Comparison of ENCODE assay signal across 25 cellular contexts in the genomic region with DNA sequence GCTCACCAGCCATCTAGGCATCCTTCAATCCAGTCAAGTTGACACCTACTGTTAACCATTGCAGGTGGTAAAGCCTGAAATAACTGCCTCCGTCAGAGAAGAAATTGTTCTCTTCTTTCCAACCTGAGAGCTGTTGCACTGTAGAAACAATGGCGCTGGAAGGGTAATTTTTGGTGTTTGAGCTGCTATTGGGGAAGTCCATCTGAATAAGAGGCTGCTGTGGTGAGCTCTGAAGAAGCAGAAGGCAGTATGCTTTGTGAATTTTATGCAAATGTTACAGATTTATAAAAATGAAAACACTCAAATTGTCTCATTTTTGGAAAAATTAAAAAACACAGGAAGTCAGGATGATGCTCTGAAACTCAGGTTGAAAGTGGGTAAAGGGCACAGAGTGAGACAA. TPM values are rescaled to one million over a fixed set of nuclear protein-coding genes. Genes with fewer than 3 reads are reported as not detected.
A peak's percentile ranks its signal among the peaks of the same experiment; 100 is the strongest.
DNase-seq lines count a peak whose midpoint lies in the region; ATAC-seq, FAIRE-seq and TF ChIP-seq lines count a peak whose summit lies in the region.
"Had no signal": no experiment of that assay in that cellular context is flagged by ENCODE, and none has a peak within 500 bp of the region (broad histone marks: within the 10 kb centered on the region; RNA-seq: fewer than 3 reads in every experiment).

No MANE protein-coding gene starts in this region.

- SMC1A ChIA-PET in GM12878 (lab: Charles Lee; ENCODE audit: uncharacterized antibody, unreplicated experiment) = interaction anchor here (0.7 to 1.6 kb wide), 2 partner anchors 14 to 553 kb away, joined by 3 to 4 read pairs; no protein-coding TSS in a partner anchor

- BruUV-seq in GM12878 (replicated peaks; lab: Mats Ljungman, UMichigan) = no TSS peak

- no peaks in the 10 kb centered on the region for H3K79me2 ChIP-seq in GM12878 (ENCODE audit: control insufficient read depth, insufficient read depth, low read length)

- no peaks in the 10 kb centered on the region for H3K9me3 Mint-ChIP-seq in activated CD4-positive, alpha-beta T cell treated with anti-CD3 and anti-CD28 coated beads for 36 hours (ENCODE audit: low read depth)
- H3K9me3 Mint-ChIP-seq: CD4-positive, CD25-positive, alpha-beta regulatory T cell; GM23338 had no signal

- no peaks in the 10 kb centered on the region; the same call in 1 of the 2 replicates for H3K4me1 ChIP-seq in GM12878 (ENCODE audit: control insufficient read depth, insufficient read depth, low read length)
- peaks cover 5% of the 10 kb centered on the region for H3K4me1 ChIP-seq in foreskin keratinocyte
- H3K4me1 ChIP-seq: BLaER1, HAP-1 had no signal

- peaks cover 6% of the 10 kb centered on the region for H3K4me1 Mint-ChIP-seq in activated CD4-positive, alpha-beta T cell treated with anti-CD3 and anti-CD28 coated beads for 36 hours
- H3K4me1 Mint-ChIP-seq: B cell; CD4-positive, CD25-positive, alpha-beta regulatory T cell; CD8-positive, alpha-beta memory T cell; GM23338 had no signal

- no peaks in the 10 kb centered on the region for H3K36me3 Mint-ChIP-seq in activated CD4-positive, alpha-beta T cell treated with anti-CD3 and anti-CD28 coated beads for 36 hours (ENCODE audit: low read depth)

- no peak for TF ChIP-seq CTCF in GM12878 (IDR thresholded peaks at IDR 0.05 in 2 of 3, conservative IDR thresholded peaks at IDR 0.05 in 1 of 3; ENCODE audit: control insufficient read depth in 2 of 3, extremely low read depth in 1 of 3, insufficient read depth in 1 of 3, low read depth in 3 of 3, low read length in 3 of 3)
- no peak for TF ChIP-seq CTCF in foreskin keratinocyte (conservative IDR thresholded peaks at IDR 0.05)

- 17% methylated on average over 2 of the region's 2 CpGs for WGBS in GM12878 (ENCODE audit: insufficient coverage, insufficient replicate concordance, low lambda C conversion rate, missing lambda C conversion rate)

- TF ChIP-seq POLR2A in GM12878 (IDR thresholded peaks at IDR 0.05; ENCODE audit: low read depth, low read length) = no peak

- H3K27me3 Mint-ChIP-seq in activated CD4-positive, alpha-beta T cell treated with anti-CD3 and anti-CD28 coated beads for 36 hours = peaks cover 9% of the 10 kb centered on the region

- CTCF ChIA-PET in activated CD4-positive, alpha-beta T cell treated with anti-CD3 and anti-CD28 coated beads for 36 hours (lab: Charles Lee) = interaction anchor here (0.7 to 2.1 kb wide), 4 partner anchors 15 to 362 kb away, joined by 3 to 9 read pairs (median 4); no protein-coding TSS in a partner anchor
- CTCF ChIA-PET in GM12878 (lab: Yijun Ruan, JAX) = interaction anchor here (0.8 to 4.6 kb wide), 3 partner anchors 15 to 526 kb away, joined by 3 to 21 read pairs (median 4); no protein-coding TSS in a partner anchor

- no peak overlapping the region for H3K4me3 ChIP-seq in GM12878
- H3K4me3 ChIP-seq: BLaER1, GM23338, HAP-1 had no signal

- H3K9ac ChIP-seq in GM12878 (ENCODE audit: control insufficient read depth, insufficient read depth, low read length) = no peak overlapping the region
- H3K9ac ChIP-seq: BLaER1 had no signal

- H3K27ac ChIP-seq in GM12878 (ENCODE audit: control insufficient read depth, insufficient read depth) = no peak overlapping the region
- H3K27ac ChIP-seq in foreskin keratinocyte = no peak overlapping the region
- H3K27ac ChIP-seq: 22Rv1, BLaER1, C4-2B had no signal

- no peak overlapping the region for H3K4me2 ChIP-seq in GM12878 (ENCODE audit: control insufficient read depth, insufficient read depth)
- H3K4me2 ChIP-seq: BLaER1, GM23338 had no signal

- POLR2A ChIA-PET in activated CD4-positive, alpha-beta T cell treated with anti-CD3 and anti-CD28 coated beads for 36 hours (lab: Charles Lee) = interaction anchor here (0.6 kb wide), 1 partner anchor 72 kb away, joined by 4 read pairs; no protein-coding TSS in a partner anchor
- POLR2A ChIA-PET in GM12878 (lab: Charles Lee) = no interaction called here

- H2AFZ ChIP-seq in GM12878 (ENCODE audit: control insufficient read depth, low read depth, low read length) = no peak overlapping the region
- H2AFZ ChIP-seq: GM23338 had no signal

- ATAC-seq in activated CD4-positive, alpha-beta T cell treated with anti-CD3 and anti-CD28 coated beads for 36 hours = peak; percentile 65
- ATAC-seq in GM18868 (IDR thresholded peaks at IDR 0.05; ENCODE audit: unreplicated experiment) (peak; percentile 63), HG02610 (IDR thresholded peaks at IDR 0.05; ENCODE audit: unreplicated experiment) (peak; percentile 46), GM12878 (peak; percentile 45; the same call in 2 of the 3 replicates), foreskin keratinocyte (no peak)
- ATAC-seq: GM23338 had no signal

- TF ChIP-seq EP300 in GM12878 (IDR thresholded peaks at IDR 0.05; ENCODE audit: borderline replicate concordance in 1 of 2, control insufficient read depth in 1 of 2, low read depth in 2 of 2, low read length in 2 of 2) = no peak

- no peaks in the 10 kb centered on the region for H3K27me3 ChIP-seq in GM12878 (replicated peaks in 1 of 2; ENCODE audit: control insufficient read depth in 2 of 2, insufficient read depth in 2 of 2, low read length in 1 of 2)
- H3K27me3 ChIP-seq in foreskin keratinocyte = peaks cover 12% of the 10 kb centered on the region
- H3K27me3 ChIP-seq: BLaER1 had no signal

- peak overlapping the region; percentile 11 for H3K27ac Mint-ChIP-seq in activated CD4-positive, alpha-beta T cell treated with anti-CD3 and anti-CD28 coated beads for 36 hours
- H3K27ac Mint-ChIP-seq: B cell; CD4-positive, CD25-positive, alpha-beta regulatory T cell; CD8-positive, alpha-beta memory T cell; GM23338; HFFc6 had no signal

- TF ChIP-seq RAD21 in GM12878 (IDR thresholded peaks at IDR 0.05; ENCODE audit: insufficient read depth, low read depth, low read length) = no peak

- RAD21 ChIA-PET in GM12878 (lab: Charles Lee; ENCODE audit: unreplicated experiment) = interaction anchor here (3.0 kb wide), 1 partner anchor 15 kb away, joined by 11 read pairs; no protein-coding TSS in a partner anchor

- no peaks in the 10 kb centered on the region for H3K36me3 ChIP-seq in GM12878 (ENCODE audit: control insufficient read depth in 2 of 2, insufficient read depth in 2 of 2, low read length in 1 of 2)
- H3K36me3 ChIP-seq: BLaER1, HAP-1 had no signal

- in situ Hi-C loops in GM12878 (cut with MboI) = loop anchor here (25.0 kb wide), 1 partner anchor 1185 kb away; the partner anchor contains the start of gene SIX1

- intact Hi-C loops in activated CD4-positive, alpha-beta T cell treated with anti-CD3 and anti-CD28 coated beads for 36 hours (cut with DNase I, micrococcal nuclease) = no loop called here
- intact Hi-C loops in GM12878 (cut with micrococcal nuclease; ENCODE audit: unreplicated experiment) = no loop called here

- no peak for DNase-seq in activated CD4-positive, alpha-beta T cell treated with anti-CD3 and anti-CD28 coated beads for 36 hours
- DNase-seq in activated CD4-positive, alpha-beta T cell treated with anti-CD3 and anti-CD28 coated beads, Interleukin-2, amount 50 U/mL, for 1 hour = no peak
- DNase-seq in GM12878 (ENCODE audit: low read depth, low spot score) (no peak), DMS 273 treated with DMSO at 0.1 percent for 48 hours (lab: John Stamatoyannopoulos, UW) (no peak), foreskin keratinocyte (no peak)
- no peak for DNase-seq in stimulated activated CD4-positive, alpha-beta T cell treated with anti-CD3 and anti-CD28 coated beads, Interleukin-2, amount 100 ng/mL, for 24 hours
- DNase-seq: CD4-positive, CD25-positive, alpha-beta regulatory T cell; CD8-positive, alpha-beta memory T cell; DMS53; DMS79 treated with DMSO at 0.1 percent for 48 hours; GF-D8; HFFc6 had no signal

- no peak overlapping the region for H3K4me3 Mint-ChIP-seq in activated CD4-positive, alpha-beta T cell treated with anti-CD3 and anti-CD28 coated beads for 36 hours
- H3K4me3 Mint-ChIP-seq: B cell; CD4-positive, CD25-positive, alpha-beta regulatory T cell; CD8-positive, alpha-beta memory T cell; GM23338; HFFc6 had no signal

- FAIRE-seq in GM12878 (lab: Jason Lieb, UNC) = no peak
- FAIRE-seq: A204.1, D721Med, GM12892, GM19239 had no signal

- H3K9me3 ChIP-seq in GM12878 (replicated peaks; ENCODE audit: control insufficient read depth, insufficient read depth, low read length) = peaks cover 4% of the 10 kb centered on the region; the same call in 2 of the 3 replicates
- H3K9me3 ChIP-seq: HAP-1 had no signal

- H4K20me1 ChIP-seq in GM12878 (ENCODE audit: control insufficient read depth, insufficient read depth) = no peaks in the 10 kb centered on the region
- H4K20me1 ChIP-seq: BLaER1 had no signal

TF ChIP-seq in GM12878, 131 proteins besides CTCF, POLR2A, EP300 and RAD21:
- TF ChIP-seq RB1 (IDR thresholded peaks at IDR 0.05; ENCODE audit: borderline replicate concordance) (no peak), SMAD5 (IDR thresholded peaks at IDR 0.05; ENCODE audit: low read depth) (no peak), SIX5 (IDR thresholded peaks at IDR 0.05; ENCODE audit: low read depth, low read length, severe bottlenecking) (no peak), ZNF384 (IDR thresholded peaks at IDR 0.05; ENCODE audit: borderline replicate concordance, low read depth, low read length) (no peak), DPF2 (IDR thresholded peaks at IDR 0.05) (no peak), MYC (IDR thresholded peaks at IDR 0.05; ENCODE audit: insufficient read depth, insufficient read length, insufficient replicate concordance, low read length, severe bottlenecking) (no peak)

RNA-seq across cellular contexts. Expression of gene SYT16, which starts 10.0 kb away (rescaled TPM):
- total RNA-seq in activated CD4-positive, alpha-beta T cell treated with anti-CD3 and anti-CD28 coated beads for 36 hours = under 1 TPM; 0.02 to 0.04 TPM
- 0.54 and 1.2 TPM in 2 replicates for total RNA-seq in GM12878 (2013; cell fraction: nucleolus; rRNA removed)
- under 0.01 and 0.16 TPM in 2 replicates for total RNA-seq in GM12878 (2014; rRNA removed)
- 0.13 and 0.14 TPM in 2 replicates for total RNA-seq in GM12878 (2014; rRNA removed; fragmentation: Illumina TruSeq; extraction: Trizol)
- 0.08 and 0.16 TPM in 2 replicates for total RNA-seq in GM12878 (2021)
- 0.01 TPM for polyA plus RNA-seq in GM12878 (2011; ENCODE audit: low read depth)
- 0.04 and 0.09 TPM in 2 replicates for polyA plus RNA-seq in GM12878 (2011; rRNA removed)
- polyA plus RNA-seq in GM12878 (2011; cell fraction: cytosol; rRNA removed) = under 0.01 and 0.01 TPM in 2 replicates
- polyA plus RNA-seq in GM12878 (2011; cell fraction: nucleus; rRNA removed) = 0.06 and 0.15 TPM in 2 replicates
- polyA plus RNA-seq in GM12878 (2012) = 0.03 and 0.07 TPM in 2 replicates
- polyA plus RNA-seq in GM12878 (2014; fragmentation: Illumina TruSeq; extraction: Trizol) = 0.06 and 0.10 TPM in 2 replicates
- polyA plus RNA-seq in GM12878 (2014; fragmentation: Nextera tagmentation; extraction: Ambion mirVana) = under 1 TPM; 0.04 to 0.11 TPM
- polyA plus RNA-seq in GM12878 (2014; rRNA removed) = 0.05 and 0.09 TPM in 2 replicates
- polyA plus RNA-seq in GM12878 (2016; fragmentation: Nextera tagmentation; extraction: Ambion mirVana) = under 1 TPM in 1 of 2 experiments, not detected in 1; 0.08 TPM
- 0.05 and 0.07 TPM in 2 replicates for polyA minus RNA-seq in GM12878 (2011; rRNA and poly(A)+ RNA removed)
- not detected in 2 replicates for polyA minus RNA-seq in GM12878 (2011; cell fraction: cytosol; rRNA and poly(A)+ RNA removed)
- polyA minus RNA-seq in GM12878 (2011; cell fraction: nucleus; rRNA and poly(A)+ RNA removed) = 0.10 and 0.24 TPM in 2 replicates
- 0.37 and 0.53 TPM in 2 replicates for total RNA-seq in foreskin keratinocyte
- 0.06 and 0.08 TPM in 2 replicates for polyA plus RNA-seq in foreskin keratinocyte
- total RNA-seq: B cell; CD4-positive, CD25-positive, alpha-beta regulatory T cell; CD8-positive, alpha-beta memory T cell; G401 had no signal
- polyA plus RNA-seq: CD4-positive, CD25-positive, alpha-beta regulatory T cell; CD8-positive, alpha-beta memory T cell had no signal
